Comparison of ENCODE assay signal across 26 cellular contexts in the genomic region with DNA sequence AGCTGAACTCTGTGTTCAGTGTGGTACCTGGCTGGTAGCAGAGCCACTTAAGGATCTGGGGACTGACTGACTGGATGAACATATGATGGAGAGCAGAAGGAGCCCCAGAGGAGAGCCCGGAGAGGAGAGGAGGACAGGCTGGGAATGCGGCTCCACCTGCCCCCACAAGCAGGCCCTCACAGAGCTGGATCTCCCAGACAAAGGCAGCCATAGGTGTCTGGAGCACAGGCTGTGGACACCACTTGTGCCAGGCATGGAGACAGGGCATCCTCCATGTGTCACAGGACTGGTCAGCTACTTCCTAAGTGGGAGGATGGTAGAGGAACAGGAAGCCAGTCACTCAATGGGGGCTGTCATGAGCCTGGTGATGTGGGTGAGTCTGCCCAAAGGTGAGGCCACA.
"Had no signal": no experiment of that assay in that cellular context is flagged by ENCODE, and none has a peak within 500 bp of the region (broad histone marks: within the 10 kb centered on the region; RNA-seq: fewer than 3 reads in every experiment).

No MANE protein-coding gene starts in this region.

- H3K36me3 Mint-ChIP-seq: activated naive CD8-positive, alpha-beta T cell treated with anti-CD3 and anti-CD28 coated beads for 36 hours had no signal

- H3K27ac ChIP-seq: adrenal gland, brain microvascular endothelial cell, heart left ventricle, left ventricle myocardium inferior, parathyroid adenoma, psoas muscle, testis, transverse colon, uterus, VCaP had no signal

- H3K36me3 ChIP-seq: adrenal gland, brain microvascular endothelial cell, heart left ventricle, left ventricle myocardium inferior, transverse colon, uterus had no signal

- H3K9me3 Mint-ChIP-seq: activated naive CD4-positive, alpha-beta T cell treated with anti-CD3 and anti-CD28 coated beads for 36 hours; activated naive CD8-positive, alpha-beta T cell treated with anti-CD3 and anti-CD28 coated beads for 36 hours; activated T-helper 1 cell treated with anti-CD3 and anti-CD28 coated beads, Interleukin-12 subunit alpha, Interleukin-12 subunit beta, Interleukin-2, Interleukin-4 antibody, amounts not matched to agents 30 ng/mL and 10 ng/mL and 1 ng/mL, durations not matched to agents 14 hours and 24 hours and 36 hours; effector memory CD8-positive, alpha-beta T cell; nephron had no signal

- H3K4me3 ChIP-seq: adrenal gland, heart left ventricle, left ventricle myocardium inferior, lung, psoas muscle, testis, transverse colon, uterus had no signal

- H3K9me3 ChIP-seq: adrenal gland, heart left ventricle, left ventricle myocardium inferior, psoas muscle, testis, transverse colon, uterus had no signal

- H3K4me1 Mint-ChIP-seq: activated naive CD8-positive, alpha-beta T cell treated with anti-CD3 and anti-CD28 coated beads for 36 hours had no signal

- ATAC-seq: effector memory CD8-positive, alpha-beta T cell; psoas muscle had no signal

- H3K27me3 ChIP-seq: adrenal gland, brain microvascular endothelial cell, testis, transverse colon, uterus had no signal

- DNase-seq: activated CD4-positive, alpha-beta T cell treated with anti-CD3 and anti-CD28 coated beads for 4 hours; activated CD4-positive, alpha-beta T cell treated with anti-CD3 and anti-CD28 coated beads, Interleukin-2, amount 50 U/mL, for 4 hours; activated CD8-positive, alpha-beta memory T cell treated with anti-CD3 and anti-CD28 coated beads, Interleukin-2, amount 50 U/mL, for 4 hours; activated effector memory CD4-positive, alpha-beta T cell treated with anti-CD3 and anti-CD28 coated beads, Interleukin-2, amount 50 U/mL, for 16 hours; activated naive CD4-positive, alpha-beta T cell treated with anti-CD3 and anti-CD28 coated beads for 36 hours; activated naive CD8-positive, alpha-beta T cell treated with anti-CD3 and anti-CD28 coated beads for 36 hours; activated T-cell treated with anti-CD3 and anti-CD28 coated beads, Interleukin-2, amount 50 U/mL, for 1 hour; brain microvascular endothelial cell; cortex of kidney; effector memory CD8-positive, alpha-beta T cell; foreskin fibroblast; left ventricle myocardium inferior; mesendoderm; stimulated activated naive CD4-positive, alpha-beta T cell; T-helper 9 cell; testis; transverse colon; uterus had no signal

- H3K4me1 ChIP-seq: adrenal gland, heart left ventricle, left ventricle myocardium inferior, psoas muscle, testis, transverse colon had no signal

- H3K27me3 Mint-ChIP-seq: activated naive CD8-positive, alpha-beta T cell treated with anti-CD3 and anti-CD28 coated beads for 36 hours had no signal

- H3K27ac Mint-ChIP-seq: activated naive CD4-positive, alpha-beta T cell treated with anti-CD3 and anti-CD28 coated beads for 36 hours; activated naive CD8-positive, alpha-beta T cell treated with anti-CD3 and anti-CD28 coated beads for 36 hours; activated T-helper 1 cell treated with anti-CD3 and anti-CD28 coated beads, Interleukin-12 subunit alpha, Interleukin-12 subunit beta, Interleukin-2, Interleukin-4 antibody, amounts not matched to agents 30 ng/mL and 10 ng/mL and 1 ng/mL, durations not matched to agents 14 hours and 24 hours and 36 hours; effector memory CD8-positive, alpha-beta T cell; nephron had no signal

- H3K4me3 Mint-ChIP-seq: activated naive CD4-positive, alpha-beta T cell treated with anti-CD3 and anti-CD28 coated beads for 36 hours; activated naive CD8-positive, alpha-beta T cell treated with anti-CD3 and anti-CD28 coated beads for 36 hours; activated T-helper 1 cell treated with anti-CD3 and anti-CD28 coated beads, Interleukin-12 subunit alpha, Interleukin-12 subunit beta, Interleukin-2, Interleukin-4 antibody, amounts not matched to agents 30 ng/mL and 10 ng/mL and 1 ng/mL, durations not matched to agents 14 hours and 24 hours and 36 hours; effector memory CD8-positive, alpha-beta T cell; nephron had no signal
